ENCODE assay signal across 10 cellular contexts in genomic region chr4:182142146-182143085, GRCh38.
A peak's percentile ranks its signal among the peaks of the same experiment; 100 is the strongest.
DNase-seq lines count a peak whose midpoint lies in the region; ATAC-seq lines count a peak whose summit lies in the region.
"Had no signal": no experiment of that assay in that cellular context is flagged by ENCODE, and none has a peak within 500 bp of the region (broad histone marks: within the 10 kb centered on the region; RNA-seq: fewer than 3 reads in every experiment).

No MANE protein-coding gene starts in this region.

- peak overlapping the region; percentile 19 for H3K4me3 Mint-ChIP-seq in T-helper 17 cell

- no peaks in the 10 kb centered on the region for H3K36me3 ChIP-seq in trophoblast cell (ENCODE audit: control insufficient read depth in 1 of 2, insufficient read depth in 2 of 2, low read length in 2 of 2)

- peaks cover 35% of the 10 kb centered on the region for H3K79me1 ChIP-seq in trophoblast cell (ENCODE audit: low read length)

- peak overlapping the region; percentile 96 for H3K4me2 ChIP-seq in trophoblast cell (ENCODE audit: low read length)

- peak overlapping the region; percentile 86 for H3K9ac ChIP-seq in trophoblast cell (ENCODE audit: low read length)

- H3K14ac ChIP-seq in trophoblast cell (ENCODE audit: low read length): peak overlapping the region; percentile 33

- WGBS in trophoblast cell (ENCODE audit: extremely low coverage, insufficient coverage, insufficient read length): no CpG with 5 or more reads among the region's 65 CpGs

- H3K27ac Mint-ChIP-seq in T-helper 17 cell: no peak overlapping the region

- H2BK12ac ChIP-seq in trophoblast cell (ENCODE audit: low read length): no peak overlapping the region

- peaks cover 6 to 11% of the 10 kb centered on the region in 2 experiments for H3K4me1 ChIP-seq in trophoblast cell (ENCODE audit: control insufficient read depth in 1 of 2, insufficient read depth in 2 of 2, low read length in 2 of 2)

- H3K4me3 ChIP-seq in trophoblast cell (ENCODE audit: low read depth, low read length): peak overlapping the region; percentile 78
- H3K4me3 ChIP-seq: SK-N-MC had no signal

- H2AK5ac ChIP-seq in trophoblast cell (ENCODE audit: low read length): no peak overlapping the region

- H3K4ac ChIP-seq in trophoblast cell (ENCODE audit: low read depth, low read length): peak overlapping the region; percentile 50

- H3K27me3 Mint-ChIP-seq in T-helper 17 cell: peaks cover 71% of the 10 kb centered on the region

- H3K18ac ChIP-seq in trophoblast cell (ENCODE audit: low read length): peak overlapping the region; percentile 73

- H3K79me2 ChIP-seq in trophoblast cell (ENCODE audit: control insufficient read depth, insufficient read depth, low read length, poor library complexity): peaks cover 21% of the 10 kb centered on the region

- peak overlapping the region; percentile 68 for H4K8ac ChIP-seq in trophoblast cell (ENCODE audit: low read depth, low read length)

- no peak overlapping the region for H3K23ac ChIP-seq in trophoblast cell (ENCODE audit: low read length)

- peak overlapping the region; percentile 58 for H2BK5ac ChIP-seq in trophoblast cell (ENCODE audit: low read depth, low read length, poor library complexity)

- H4K12ac ChIP-seq in trophoblast cell (ENCODE audit: low read depth, low read length): peak overlapping the region; percentile 21

- H3K27ac ChIP-seq in trophoblast cell (ENCODE audit: low read depth, low read length): peak overlapping the region; percentile 98
- H3K27ac ChIP-seq: HL-60, SK-N-MC had no signal

- H4K91ac ChIP-seq in trophoblast cell (ENCODE audit: low read depth, low read length): peak overlapping the region; percentile 49

- H3K9me3 ChIP-seq in T-helper 17 cell (ENCODE audit: control insufficient read depth, low read length, poor library complexity, severe bottlenecking): no peaks in the 10 kb centered on the region
- H3K9me3 ChIP-seq in trophoblast cell (ENCODE audit: insufficient read depth, low read depth, low read length): no peaks in the 10 kb centered on the region

- DNase-seq in D341Med (ENCODE audit: low spot score) (peak; percentile 37), T-helper 17 cell (no peak), foreskin melanocyte (peak; percentile 39), trophoblast cell (peak; percentile 46 to 67), ureter (ENCODE audit: low spot score) (no peak), SKM-1 (lab: John Stamatoyannopoulos, UW; ENCODE audit: unreplicated experiment) (no peak)

- ATAC-seq in T-helper 17 cell (no peak), HG03139 (IDR thresholded peaks at IDR 0.05; ENCODE audit: unreplicated experiment) (no peak), GM18498 (IDR thresholded peaks at IDR 0.05; ENCODE audit: unreplicated experiment) (no peak)

- peak overlapping the region; percentile 39 for H2BK120ac ChIP-seq in trophoblast cell (ENCODE audit: insufficient read depth, low read length, poor library complexity)

- H3K36me3 Mint-ChIP-seq in T-helper 17 cell (ENCODE audit: low read depth): no peaks in the 10 kb centered on the region

- no peaks in the 10 kb centered on the region for H3K27me3 ChIP-seq in trophoblast cell (ENCODE audit: insufficient read depth, low read length)

- peaks cover 3% of the 10 kb centered on the region for H3K4me1 Mint-ChIP-seq in T-helper 17 cell

- peak overlapping the region; percentile 79 for H2AFZ ChIP-seq in trophoblast cell (ENCODE audit: insufficient read depth, low read length, poor library complexity)

Comparison
In these comparisons a context has a peak if more than half of its experiments do, and no peak if none do; other contexts are left out.
1. DNase-seq: peak in D341Med (single experiment), foreskin melanocyte (single experiment) and trophoblast cell (2 of 2); none in T-helper 17 cell (0 of 3), ureter (single experiment) and SKM-1 (single experiment).